In the genomic region with DNA sequence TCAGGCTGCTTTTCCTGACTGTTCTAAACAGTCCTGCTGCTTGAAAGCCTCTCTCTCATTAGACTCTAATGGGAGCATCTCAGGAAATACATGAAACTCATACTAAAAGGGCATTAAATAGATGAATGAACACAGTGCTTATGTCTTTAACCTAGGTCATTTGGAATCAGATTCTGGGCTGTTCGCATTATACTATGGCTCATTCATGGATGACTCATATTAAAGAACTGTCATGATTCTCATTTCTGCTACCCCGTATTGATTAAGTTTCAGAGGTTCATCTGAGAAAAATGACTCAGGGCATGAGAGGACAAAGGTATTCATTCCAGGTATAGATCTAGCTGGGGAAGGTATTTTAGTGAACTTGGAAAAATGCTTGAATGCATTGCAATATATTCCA, we compare ENCODE assay signal across 17 cellular contexts.
DNase-seq lines count a peak whose midpoint lies in the region; ATAC-seq, FAIRE-seq and TF ChIP-seq lines count a peak whose summit lies in the region.
"Had no signal": no experiment of that assay in that cellular context is flagged by ENCODE, and none has a peak within 500 bp of the region (broad histone marks: within the 10 kb centered on the region; RNA-seq: fewer than 3 reads in every experiment).

No MANE protein-coding gene starts in this region.

- FAIRE-seq in GM12878 (lab: Jason Lieb, UNC): no peak
- FAIRE-seq in kidney (lab: Jason Lieb, UNC): no peak

- H2AFZ ChIP-seq in GM23248: peak overlapping the region; percentile 18; the same call in 1 of the 2 replicates
- no peak overlapping the region for H2AFZ ChIP-seq in GM12878 (ENCODE audit: control insufficient read depth, low read depth, low read length)

- intact Hi-C loops in GM12878 (cut with micrococcal nuclease; ENCODE audit: unreplicated experiment): no loop called here
- intact Hi-C loops in kidney (cut with DNase I): no loop called here

- H3K9me3 ChIP-seq in GM23248 (ENCODE audit: low read depth) (no peaks in the 10 kb centered on the region), GM12878 (replicated peaks; ENCODE audit: control insufficient read depth, insufficient read depth, low read length) (no peaks in the 10 kb centered on the region; the same call in 2 of the 3 replicates), kidney (ENCODE audit: control insufficient read depth in 1 of 2, low read length in 2 of 2) (no peaks in the 10 kb centered on the region)
- H3K9me3 ChIP-seq: ascending aorta, BE2C, left lung, Peyer's patch, right lobe of liver had no signal

- H3K9me2 ChIP-seq in GM23248 (ENCODE audit: insufficient read depth): no peaks in the 10 kb centered on the region

- no peaks in the 10 kb centered on the region for H3F3A ChIP-seq in GM23248 (ENCODE audit: insufficient read depth)

- H3K4me1 ChIP-seq in GM23248 (ENCODE audit: insufficient read depth) (no peaks in the 10 kb centered on the region), GM12878 (ENCODE audit: control insufficient read depth, insufficient read depth, low read length) (no peaks in the 10 kb centered on the region), kidney (ENCODE audit: control insufficient read depth in 1 of 2, insufficient read depth in 1 of 2, low read depth in 1 of 2, low read length in 2 of 2) (no peaks in the 10 kb centered on the region)
- H3K4me1 ChIP-seq: BE2C, left lung, Peyer's patch, right lobe of liver had no signal

- H4K20me1 ChIP-seq in GM23248 (ENCODE audit: insufficient read depth) (no peaks in the 10 kb centered on the region), GM12878 (ENCODE audit: control insufficient read depth, insufficient read depth) (no peaks in the 10 kb centered on the region)

- H3K27me3 ChIP-seq in GM23248 (replicated peaks; ENCODE audit: insufficient read depth) (no peaks in the 10 kb centered on the region), GM12878 (replicated peaks in 1 of 2; ENCODE audit: control insufficient read depth in 2 of 2, insufficient read depth in 2 of 2, low read length in 1 of 2) (no peaks in the 10 kb centered on the region)
- H3K27me3 ChIP-seq: ascending aorta, BE2C, left lung, Peyer's patch, right lobe of liver had no signal

- no TSS peak for BruUV-seq in GM12878 (replicated peaks; lab: Mats Ljungman, UMichigan)

- WGBS in GM23248 (ENCODE audit: low coverage in 1 of 2, low lambda C conversion rate in 2 of 2, missing lambda C conversion rate in 2 of 2), 2 experiments: 39 to 44% methylated on average over 2 of the region's 2 CpGs
- WGBS in GM12878 (ENCODE audit: insufficient coverage, insufficient replicate concordance, low lambda C conversion rate, missing lambda C conversion rate): 41% methylated on average over 2 of the region's 2 CpGs

- H3K79me2 ChIP-seq in GM23248 (ENCODE audit: insufficient read depth) (no peaks in the 10 kb centered on the region), GM12878 (ENCODE audit: control insufficient read depth, insufficient read depth, low read length) (no peaks in the 10 kb centered on the region)

- RAD21 ChIA-PET in GM12878 (lab: Charles Lee; ENCODE audit: unreplicated experiment): no interaction called here

- H3K36me3 ChIP-seq in GM23248 (ENCODE audit: low read depth) (no peaks in the 10 kb centered on the region), GM12878 (ENCODE audit: control insufficient read depth in 2 of 2, insufficient read depth in 2 of 2, low read length in 1 of 2) (no peaks in the 10 kb centered on the region), kidney (ENCODE audit: control insufficient read depth in 1 of 2, insufficient read depth in 2 of 2, low read length in 2 of 2) (no peaks in the 10 kb centered on the region)
- H3K36me3 ChIP-seq: ascending aorta, BE2C, left lung, Peyer's patch, right lobe of liver had no signal

- no peak for TF ChIP-seq EP300 in GM12878 (IDR thresholded peaks at IDR 0.05; ENCODE audit: borderline replicate concordance in 1 of 2, control insufficient read depth in 1 of 2, low read depth in 2 of 2, low read length in 2 of 2)

- no peak for TF ChIP-seq CTCF in GM12878 (IDR thresholded peaks at IDR 0.05 in 2 of 3, conservative IDR thresholded peaks at IDR 0.05 in 1 of 3; ENCODE audit: control insufficient read depth in 2 of 3, extremely low read depth in 1 of 3, insufficient read depth in 1 of 3, low read depth in 3 of 3, low read length in 3 of 3)
- no peak for TF ChIP-seq CTCF in kidney (IDR thresholded peaks at IDR 0.05; ENCODE audit: borderline replicate concordance, extremely low read depth, insufficient read depth)

- TF ChIP-seq RAD21 in GM12878 (IDR thresholded peaks at IDR 0.05; ENCODE audit: insufficient read depth, low read depth, low read length): no peak

- CTCF ChIA-PET in GM12878 (lab: Yijun Ruan, JAX): no interaction called here

- H3K4me2 ChIP-seq in GM23248 (ENCODE audit: unreplicated experiment) (no peak overlapping the region), GM12878 (ENCODE audit: control insufficient read depth, insufficient read depth) (no peak overlapping the region)

- H3K27ac ChIP-seq in GM23248: no peak overlapping the region
- H3K27ac ChIP-seq in GM12878 (ENCODE audit: control insufficient read depth, insufficient read depth): no peak overlapping the region
- H3K27ac ChIP-seq in kidney (ENCODE audit: low read depth in 2 of 2, low read length in 2 of 2): no peak overlapping the region
- H3K27ac ChIP-seq: ascending aorta, left lung, Peyer's patch, right lobe of liver had no signal

- H3K9ac ChIP-seq in GM23248: no peak overlapping the region
- no peak overlapping the region for H3K9ac ChIP-seq in GM12878 (ENCODE audit: control insufficient read depth, insufficient read depth, low read length)
- H3K9ac ChIP-seq in kidney (ENCODE audit: low read length in 2 of 2): no peak overlapping the region

- POLR2A ChIA-PET in GM12878 (lab: Charles Lee): no interaction called here

- DNase-seq in GM23248 (peak; percentile 37), GM12878 (ENCODE audit: low read depth, low spot score) (no peak), kidney (no peak), NK-92 (lab: John Stamatoyannopoulos, UW; ENCODE audit: unreplicated experiment) (no peak)
- DNase-seq in activated effector memory CD4-positive, alpha-beta T cell treated with Interleukin-2 at 50 U/mL for 16 hours: no peak
- DNase-seq: BE2C; effector CD8-positive, alpha-beta T cell; GOT3; left lung; NCI-H446; Peyer's patch; right lobe of liver had no signal

- SMC1A ChIA-PET in GM12878 (lab: Charles Lee; ENCODE audit: uncharacterized antibody, unreplicated experiment): no interaction called here

- in situ Hi-C loops in GM23248 (cut with MboI): no loop called here
- in situ Hi-C loops in GM12878 (cut with MboI): no loop called here

- TF ChIP-seq POLR2A in GM12878 (IDR thresholded peaks at IDR 0.05; ENCODE audit: low read depth, low read length): no peak

- ATAC-seq in GM18867 (IDR thresholded peaks at IDR 0.05; ENCODE audit: unreplicated experiment) (peak; percentile 65), HG03558 (IDR thresholded peaks at IDR 0.05; ENCODE audit: extremely low read depth, unreplicated experiment) (peak; percentile 45), GM12878 (peak; percentile 80), HG02571 (IDR thresholded peaks at IDR 0.05; ENCODE audit: unreplicated experiment) (no peak)
- ATAC-seq: left lung; natural killer cell treated with Interleukin-12 subunit alpha and Interleukin-12 subunit beta and Interleukin-15 and Interleukin-18, amount 100 ng/mL, for 72 hours; right lobe of liver had no signal

- H3K4me3 ChIP-seq in GM23248: no peak overlapping the region
- no peak overlapping the region for H3K4me3 ChIP-seq in GM12878
- no peak overlapping the region for H3K4me3 ChIP-seq in kidney (ENCODE audit: low read length in 2 of 2)
- H3K4me3 ChIP-seq: ascending aorta, left lung, Peyer's patch, right lobe of liver had no signal

TF ChIP-seq in GM12878, 131 proteins besides CTCF, POLR2A, EP300 and RAD21 (continues in another document):
- TF ChIP-seq SUPT20H (IDR thresholded peaks at IDR 0.05; ENCODE audit: borderline replicate concordance, control insufficient read depth, low read depth, low read length) (no peak), MXI1 (IDR thresholded peaks at IDR 0.05; ENCODE audit: low read depth, low read length) (no peak), PAX5 (IDR thresholded peaks at IDR 0.05; ENCODE audit: borderline replicate concordance, low read depth, low read length) (no peak), ZSCAN29 (IDR thresholded peaks at IDR 0.05) (no peak), SMC3 (IDR thresholded peaks at IDR 0.05; ENCODE audit: borderline replicate concordance, low read length) (no peak), USF2 (IDR thresholded peaks at IDR 0.05; ENCODE audit: borderline replicate concordance, low read depth, low read length) (no peak)
- TF ChIP-seq, protein P1, sequence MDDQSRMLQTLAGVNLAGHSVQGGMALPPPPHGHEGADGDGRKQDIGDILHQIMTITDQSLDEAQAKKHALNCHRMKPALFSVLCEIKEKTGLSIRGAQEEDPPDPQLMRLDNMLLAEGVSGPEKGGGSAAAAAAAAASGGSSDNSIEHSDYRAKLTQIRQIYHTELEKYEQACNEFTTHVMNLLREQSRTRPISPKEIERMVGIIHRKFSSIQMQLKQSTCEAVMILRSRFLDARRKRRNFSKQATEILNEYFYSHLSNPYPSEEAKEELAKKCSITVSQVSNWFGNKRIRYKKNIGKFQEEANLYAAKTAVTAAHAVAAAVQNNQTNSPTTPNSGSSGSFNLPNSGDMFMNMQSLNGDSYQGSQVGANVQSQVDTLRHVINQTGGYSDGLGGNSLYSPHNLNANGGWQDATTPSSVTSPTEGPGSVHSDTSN (IDR thresholded peaks at IDR 0.05; ENCODE audit: insufficient replicate concordance, low read depth, low read length): no peak
